ENCODE assay signal across 20 cellular contexts in genomic region chr13:83815598-83815997, GRCh38.
DNase-seq lines count a peak whose midpoint lies in the region; ATAC-seq and TF ChIP-seq lines count a peak whose summit lies in the region.
"Had no signal": no experiment of that assay in that cellular context is flagged by ENCODE, and none has a peak within 500 bp of the region (broad histone marks: within the 10 kb centered on the region; RNA-seq: fewer than 3 reads in every experiment).

No MANE protein-coding gene starts in this region.

- CTCF ChIA-PET in WTC11 (lab: Charles Lee), result interaction anchor here (0.8 to 1.2 kb wide), 3 partner anchors 9 to 35 kb away, joined by 3 to 5 read pairs (median 3); no protein-coding TSS in a partner anchor

- TF ChIP-seq CTCF in WTC11 (IDR thresholded peaks at IDR 0.05) (no peak), neural progenitor cell (IDR thresholded peaks at IDR 0.05) (no peak), mesothelial cell of epicardium (IDR thresholded peaks at IDR 0.05; ENCODE audit: unreplicated experiment) (no peak), endothelial cell (IDR thresholded peaks at IDR 0.05; ENCODE audit: unreplicated experiment) (no peak)

- H3K27me3 Mint-ChIP-seq in WTC11 (ENCODE audit: low read depth), result peaks cover 28% of the 10 kb centered on the region
- no peaks in the 10 kb centered on the region for H3K27me3 Mint-ChIP-seq in neural progenitor cell (ENCODE audit: insufficient read depth, low read depth)
- H3K27me3 Mint-ChIP-seq in mesothelial cell of epicardium (ENCODE audit: low read depth), result no peaks in the 10 kb centered on the region
- H3K27me3 Mint-ChIP-seq in endothelial cell (ENCODE audit: unreplicated experiment), result no peaks in the 10 kb centered on the region
- H3K27me3 Mint-ChIP-seq: CD4-positive, alpha-beta memory T cell; IgD-negative memory B cell had no signal

- no peak overlapping the region for H3K4me3 ChIP-seq in neural progenitor cell
- H3K4me3 ChIP-seq: BLaER1, SJSA1 had no signal

- H3K9me3 Mint-ChIP-seq in WTC11 (peaks cover 10% of the 10 kb centered on the region), neural progenitor cell (no peaks in the 10 kb centered on the region), mesothelial cell of epicardium (peaks cover 22% of the 10 kb centered on the region), endothelial cell (ENCODE audit: unreplicated experiment) (no peaks in the 10 kb centered on the region)

- POLR2A ChIA-PET in WTC11 (lab: Charles Lee), result no interaction called here

- no peak overlapping the region for H3K9ac ChIP-seq in neural progenitor cell
- H3K9ac ChIP-seq: BLaER1 had no signal

- H3K4me1 Mint-ChIP-seq in WTC11 (peaks cover 21% of the 10 kb centered on the region), neural progenitor cell (no peaks in the 10 kb centered on the region), mesothelial cell of epicardium (no peaks in the 10 kb centered on the region), endothelial cell (ENCODE audit: unreplicated experiment) (no peaks in the 10 kb centered on the region)
- H3K4me1 Mint-ChIP-seq: CD4-positive, alpha-beta memory T cell; IgD-negative memory B cell had no signal

- peak; percentile 72 for ATAC-seq in WTC11
- no peak for ATAC-seq in HG03095 (IDR thresholded peaks at IDR 0.05; ENCODE audit: unreplicated experiment)
- ATAC-seq: HCT116, Right ventricle myocardium inferior had no signal

- H3F3A ChIP-seq in neural progenitor cell (ENCODE audit: low read depth), result peaks cover 8% of the 10 kb centered on the region

- no peaks in the 10 kb centered on the region for H4K20me1 ChIP-seq in neural progenitor cell (ENCODE audit: low read depth)
- H4K20me1 ChIP-seq: BLaER1 had no signal

- H3K9me3 ChIP-seq in neural progenitor cell (ENCODE audit: low read depth), result no peaks in the 10 kb centered on the region
- H3K9me3 ChIP-seq: BLaER1 had no signal

- DNase-seq in WTC11 (ENCODE audit: low spot score) (no peak), foreskin melanocyte (peak; percentile 9), neural progenitor cell (ENCODE audit: low spot score) (peak; percentile 14), NOMO-1 (lab: John Stamatoyannopoulos, UW; ENCODE audit: unreplicated experiment in 2 of 2) (no peak), mesothelial cell of epicardium (ENCODE audit: low spot score in 2 of 2, unreplicated experiment in 2 of 2) (no peak), endothelial cell (ENCODE audit: low spot score) (no peak)
- DNase-seq: CD4-positive, alpha-beta memory T cell; NCI-H1417; NCI-H1694 treated with DMSO at 0.1 percent for 48 hours; NCI-H2081 treated with DMSO at 0.1 percent for 48 hours; NCI-H2171 treated with DMSO at 0.1 percent for 48 hours; NCI-H524 treated with DMSO at 0.1 percent for 48 hours; NCI-H82; OCI-M1 had no signal

- H3K4me2 ChIP-seq in neural progenitor cell, result no peak overlapping the region
- H3K4me2 ChIP-seq: BLaER1 had no signal

- H3K27ac Mint-ChIP-seq in WTC11 (no peak overlapping the region), neural progenitor cell (no peak overlapping the region), mesothelial cell of epicardium (no peak overlapping the region), endothelial cell (ENCODE audit: unreplicated experiment) (no peak overlapping the region)
- H3K27ac Mint-ChIP-seq: CD4-positive, alpha-beta memory T cell; IgD-negative memory B cell had no signal

- no peaks in the 10 kb centered on the region for H3K79me2 ChIP-seq in neural progenitor cell (ENCODE audit: low read depth)

- peaks cover 2% of the 10 kb centered on the region; the same call in 1 of the 2 replicates for H3K36me3 Mint-ChIP-seq in WTC11
- no peaks in the 10 kb centered on the region for H3K36me3 Mint-ChIP-seq in neural progenitor cell
- no peaks in the 10 kb centered on the region for H3K36me3 Mint-ChIP-seq in mesothelial cell of epicardium
- H3K36me3 Mint-ChIP-seq in endothelial cell (ENCODE audit: low read depth, unreplicated experiment), result no peaks in the 10 kb centered on the region
- H3K36me3 Mint-ChIP-seq: CD4-positive, alpha-beta memory T cell; IgD-negative memory B cell had no signal

- H3K27ac ChIP-seq in neural progenitor cell, result no peak overlapping the region
- H3K27ac ChIP-seq: BLaER1, SJSA1 had no signal

- H3K27me3 ChIP-seq in neural progenitor cell, result no peaks in the 10 kb centered on the region
- H3K27me3 ChIP-seq: BLaER1, SJSA1 had no signal

- no peak overlapping the region for H2AFZ ChIP-seq in neural progenitor cell (replicated peaks)

- H3K36me3 ChIP-seq in neural progenitor cell, result no peaks in the 10 kb centered on the region
- H3K36me3 ChIP-seq: BLaER1, SJSA1 had no signal

- H3K4me3 Mint-ChIP-seq in WTC11 (no peak overlapping the region), neural progenitor cell (no peak overlapping the region), mesothelial cell of epicardium (no peak overlapping the region), endothelial cell (ENCODE audit: unreplicated experiment) (no peak overlapping the region)
- H3K4me3 Mint-ChIP-seq: CD4-positive, alpha-beta memory T cell; IgD-negative memory B cell had no signal

- peaks cover 8% of the 10 kb centered on the region for H3K4me1 ChIP-seq in neural progenitor cell
- H3K4me1 ChIP-seq: BLaER1, SJSA1 had no signal

TF ChIP-seq in WTC11, 78 proteins besides CTCF, POLR2A, EP300 and RAD21 (continues in another document):
- TF ChIP-seq JAZF1 (CRISPR knock-in tag; IDR thresholded peaks at IDR 0.05), result no peak
- TF ChIP-seq ZNF219 (CRISPR knock-in tag; IDR thresholded peaks at IDR 0.05; ENCODE audit: borderline replicate concordance), result no peak
- TF ChIP-seq ZNF512 (CRISPR knock-in tag; IDR thresholded peaks at IDR 0.05; ENCODE audit: borderline replicate concordance), result no peak
- TF ChIP-seq ZNF396 (CRISPR knock-in tag; IDR thresholded peaks at IDR 0.05; ENCODE audit: borderline replicate concordance), result no peak
- TF ChIP-seq SP1 (CRISPR knock-in tag; conservative IDR thresholded peaks at IDR 0.05), result no peak
- TF ChIP-seq GRHL2 (CRISPR knock-in tag; IDR thresholded peaks at IDR 0.05; ENCODE audit: insufficient replicate concordance, severe bottlenecking), result no peak
- TF ChIP-seq, protein P1, sequence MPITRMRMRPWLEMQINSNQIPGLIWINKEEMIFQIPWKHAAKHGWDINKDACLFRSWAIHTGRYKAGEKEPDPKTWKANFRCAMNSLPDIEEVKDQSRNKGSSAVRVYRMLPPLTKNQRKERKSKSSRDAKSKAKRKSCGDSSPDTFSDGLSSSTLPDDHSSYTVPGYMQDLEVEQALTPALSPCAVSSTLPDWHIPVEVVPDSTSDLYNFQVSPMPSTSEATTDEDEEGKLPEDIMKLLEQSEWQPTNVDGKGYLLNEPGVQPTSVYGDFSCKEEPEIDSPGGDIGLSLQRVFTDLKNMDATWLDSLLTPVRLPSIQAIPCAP (CRISPR knock-in tag; IDR thresholded peaks at IDR 0.05), result no peak
- no peak for TF ChIP-seq HMGA2 (CRISPR knock-in tag; IDR thresholded peaks at IDR 0.05)
- no peak for TF ChIP-seq JUN (CRISPR knock-in tag; IDR thresholded peaks at IDR 0.05)
- TF ChIP-seq FOXK1 (CRISPR knock-in tag; IDR thresholded peaks at IDR 0.05), result no peak
- TF ChIP-seq, protein P2, sequence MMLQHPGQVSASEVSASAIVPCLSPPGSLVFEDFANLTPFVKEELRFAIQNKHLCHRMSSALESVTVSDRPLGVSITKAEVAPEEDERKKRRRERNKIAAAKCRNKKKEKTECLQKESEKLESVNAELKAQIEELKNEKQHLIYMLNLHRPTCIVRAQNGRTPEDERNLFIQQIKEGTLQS (CRISPR knock-in tag; conservative IDR thresholded peaks at IDR 0.05), result no peak
- TF ChIP-seq, protein P3, sequence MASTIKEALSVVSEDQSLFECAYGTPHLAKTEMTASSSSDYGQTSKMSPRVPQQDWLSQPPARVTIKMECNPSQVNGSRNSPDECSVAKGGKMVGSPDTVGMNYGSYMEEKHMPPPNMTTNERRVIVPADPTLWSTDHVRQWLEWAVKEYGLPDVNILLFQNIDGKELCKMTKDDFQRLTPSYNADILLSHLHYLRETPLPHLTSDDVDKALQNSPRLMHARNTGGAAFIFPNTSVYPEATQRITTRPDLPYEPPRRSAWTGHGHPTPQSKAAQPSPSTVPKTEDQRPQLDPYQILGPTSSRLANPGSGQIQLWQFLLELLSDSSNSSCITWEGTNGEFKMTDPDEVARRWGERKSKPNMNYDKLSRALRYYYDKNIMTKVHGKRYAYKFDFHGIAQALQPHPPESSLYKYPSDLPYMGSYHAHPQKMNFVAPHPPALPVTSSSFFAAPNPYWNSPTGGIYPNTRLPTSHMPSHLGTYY (CRISPR knock-in tag; IDR thresholded peaks at IDR 0.05), result no peak
- TF ChIP-seq, protein P4, sequence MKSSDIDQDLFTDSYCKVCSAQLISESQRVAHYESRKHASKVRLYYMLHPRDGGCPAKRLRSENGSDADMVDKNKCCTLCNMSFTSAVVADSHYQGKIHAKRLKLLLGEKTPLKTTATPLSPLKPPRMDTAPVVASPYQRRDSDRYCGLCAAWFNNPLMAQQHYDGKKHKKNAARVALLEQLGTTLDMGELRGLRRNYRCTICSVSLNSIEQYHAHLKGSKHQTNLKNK (CRISPR knock-in tag; IDR thresholded peaks at IDR 0.05), result no peak
- TF ChIP-seq TEAD1 (CRISPR knock-in tag; IDR thresholded peaks at IDR 0.05), result no peak
- no peak for TF ChIP-seq ATF1 (CRISPR knock-in tag; IDR thresholded peaks at IDR 0.05)
- no peak for TF ChIP-seq ESRRA (CRISPR knock-in tag; IDR thresholded peaks at IDR 0.05; ENCODE audit: borderline replicate concordance)

Comparison
In these comparisons a context has a peak if more than half of its experiments do, and no peak if none do; other contexts are left out.
1. DNase-seq: peak in foreskin melanocyte (single experiment) and neural progenitor cell (single experiment); none in WTC11 (single experiment), NOMO-1 (0 of 2), mesothelial cell of epicardium (0 of 2) and endothelial cell (single experiment).